18 cellular contexts compared by ENCODE assay signal in genomic region chr11:32340181-32340580, GRCh38.
DNase-seq lines count a peak whose midpoint lies in the region; ATAC-seq and TF ChIP-seq lines count a peak whose summit lies in the region.
"Had no signal": no experiment of that assay in that cellular context is flagged by ENCODE, and none has a peak within 500 bp of the region (broad histone marks: within the 10 kb centered on the region; RNA-seq: fewer than 3 reads in every experiment).

No MANE protein-coding gene starts in this region.

- DNase-seq in amniotic epithelial cell (ENCODE audit: low read depth) (peak; percentile 19), testis (peak; percentile 36), coronary artery (ENCODE audit: low spot score) (no peak), mucosa of descending colon (no peak)
- DNase-seq in activated naive CD4-positive, alpha-beta T cell (lab: John Stamatoyannopoulos, UW) = no peak
- DNase-seq: 8988T; AML-193; Caco-2; Calu3; CD4-positive, alpha-beta T cell; CD8-positive, alpha-beta T cell; DMS79 treated with DMSO at 0.1 percent for 48 hours; GF-D8 had no signal

- ATAC-seq in mucosa of descending colon = no peak
- ATAC-seq in HG02840 (IDR thresholded peaks at IDR 0.05; ENCODE audit: low FRiP score, unreplicated experiment) = no peak
- ATAC-seq: CD8-positive, alpha-beta T cell had no signal

- 76 to 81% methylated on average over 3 of the region's 3 CpGs for WGBS in testis, 2 donors

- H3K4me1 ChIP-seq in testis = no peaks in the 10 kb centered on the region
- H3K4me1 ChIP-seq in mucosa of descending colon (ENCODE audit: low read depth) = no peaks in the 10 kb centered on the region
- H3K4me1 ChIP-seq: Caco-2 had no signal

- no peaks in the 10 kb centered on the region for H3K9me3 ChIP-seq in testis
- H3K9me3 ChIP-seq in mucosa of descending colon = no peaks in the 10 kb centered on the region
- H3K9me3 ChIP-seq: Caco-2 had no signal

- TF ChIP-seq CTCF in nephron (IDR thresholded peaks at IDR 0.05; ENCODE audit: unreplicated experiment in 3 of 3) (no peak), testis (IDR thresholded peaks at IDR 0.05) (no peak), coronary artery (IDR thresholded peaks at IDR 0.05) (no peak), mucosa of descending colon (IDR thresholded peaks at IDR 0.05) (no peak)

- no peaks in the 10 kb centered on the region for H3K9me3 Mint-ChIP-seq in nephron
- H3K9me3 Mint-ChIP-seq: CD4-positive, alpha-beta T cell; CD8-positive, alpha-beta T cell had no signal

- H3K27ac Mint-ChIP-seq in nephron = peak overlapping the region; percentile 14 to 93 (median 87)
- H3K27ac Mint-ChIP-seq: B cell; CD4-positive, alpha-beta T cell; CD8-positive, alpha-beta T cell had no signal

- H3K27ac ChIP-seq in testis = no peak overlapping the region
- H3K27ac ChIP-seq in coronary artery = no peak overlapping the region
- H3K27ac ChIP-seq: BLaER1 treated with 17β-estradiol and CSF1 and Interleukin-3, amounts not matched to agents 10 nM and 100 nM; C4-2B had no signal

- no peaks in the 10 kb centered on the region for H3K27me3 ChIP-seq in testis
- H3K27me3 ChIP-seq: BLaER1 treated with 17β-estradiol and CSF1 and Interleukin-3, amounts not matched to agents 10 nM and 100 nM had no signal

- H3K27me3 Mint-ChIP-seq in nephron (ENCODE audit: low read depth) = peaks cover under 1% of the 10 kb centered on the region

- TF ChIP-seq POLR2A in testis (IDR thresholded peaks at IDR 0.05) = no peak

- H3K4me3 Mint-ChIP-seq in nephron = no peak overlapping the region
- H3K4me3 Mint-ChIP-seq: B cell; CD4-positive, alpha-beta T cell; CD8-positive, alpha-beta T cell had no signal

- intact Hi-C loops in testis (cut with DNase I; ENCODE audit: low total_unique reads) (no loop called here), mucosa of descending colon (cut with DNase I, micrococcal nuclease) (no loop called here)

- H3K4me1 Mint-ChIP-seq in nephron = peaks cover 42% of the 10 kb centered on the region
- H3K4me1 Mint-ChIP-seq: B cell had no signal

- H3K36me3 ChIP-seq in testis (ENCODE audit: low read depth, missing control alignments) (no peaks in the 10 kb centered on the region), mucosa of descending colon (ENCODE audit: low read depth) (no peaks in the 10 kb centered on the region)
- H3K36me3 ChIP-seq: BLaER1 treated with 17β-estradiol and CSF1 and Interleukin-3, amounts not matched to agents 10 nM and 100 nM had no signal

- H3K4me3 ChIP-seq in testis = no peak overlapping the region
- H3K4me3 ChIP-seq in coronary artery = no peak overlapping the region
- H3K4me3 ChIP-seq in mucosa of descending colon = no peak overlapping the region
- H3K4me3 ChIP-seq: BLaER1 treated with 17β-estradiol and CSF1 and Interleukin-3, amounts not matched to agents 10 nM and 100 nM had no signal

- no peaks in the 10 kb centered on the region for H3K36me3 Mint-ChIP-seq in nephron (ENCODE audit: low read depth)
- H3K36me3 Mint-ChIP-seq: CD8-positive, alpha-beta T cell had no signal

Comparison
In these comparisons a context has a peak if more than half of its experiments do, and no peak if none do; other contexts are left out.
1. DNase-seq: peak in amniotic epithelial cell (single experiment) and testis (single experiment); none in coronary artery (single experiment), activated naive CD4-positive, alpha-beta T cell (0 of 4) and mucosa of descending colon (0 of 3).